Comparison of ENCODE assay signal across 25 cellular contexts in genomic region chr1:211480941-211481545, GRCh38. TPM values are rescaled to one million over a fixed set of nuclear protein-coding genes. Genes with fewer than 3 reads are reported as not detected.
"Had no signal": no experiment of that assay in that cellular context is flagged by ENCODE, and none has a peak within 500 bp of the region (broad histone marks: within the 10 kb centered on the region; RNA-seq: fewer than 3 reads in every experiment).

No MANE protein-coding gene starts in this region.

- H3K4me3 Mint-ChIP-seq: activated CD4-positive, alpha-beta memory T cell treated with anti-CD3 and anti-CD28 coated beads, Interleukin-2, amount 10 ng/mL, durations not matched to agents 7 days and 5 days; activated CD8-positive, alpha-beta memory T cell treated with anti-CD3 and anti-CD28 coated beads, Interleukin-2, amount 10 ng/mL, durations not matched to agents 7 days and 5 days; activated naive CD8-positive, alpha-beta T cell treated with anti-CD3 and anti-CD28 coated beads, Interleukin-2, amount 10 ng/mL, durations not matched to agents 7 days and 5 days; activated T-cell treated with anti-CD3 and anti-CD28 coated beads, Interleukin-2, amount 50 U/mL, for 72 hours; T-cell had no signal

- H3K9me3 ChIP-seq: adrenal gland had no signal

- H3K4me3 ChIP-seq: adrenal gland, SK-N-MC had no signal

- H3K36me3 Mint-ChIP-seq: activated CD8-positive, alpha-beta memory T cell treated with anti-CD3 and anti-CD28 coated beads, Interleukin-2, amount 10 ng/mL, durations not matched to agents 7 days and 5 days; activated naive CD8-positive, alpha-beta T cell treated with anti-CD3 and anti-CD28 coated beads, Interleukin-2, amount 10 ng/mL, durations not matched to agents 7 days and 5 days; T-cell had no signal

- DNase-seq: activated CD4-positive, alpha-beta memory T cell treated with anti-CD3 and anti-CD28 coated beads, Interleukin-2, amount 10 ng/mL, durations not matched to agents 7 days and 5 days; activated CD4-positive, alpha-beta T cell treated with anti-CD3 and anti-CD28 coated beads, Interleukin-2, amount 50 U/mL, for 1 hour; activated CD4-positive, CD25-positive, alpha-beta regulatory T cell; activated CD8-positive, alpha-beta memory T cell treated with anti-CD3 and anti-CD28 coated beads, Interleukin-2, amount 10 ng/mL, durations not matched to agents 7 days and 5 days; activated naive CD4-positive, alpha-beta T cell treated with anti-CD3 and anti-CD28 coated beads, Interleukin-2, amount 50 U/mL, for 16 hours; activated naive CD8-positive, alpha-beta T cell treated with anti-CD3 and anti-CD28 coated beads, Interleukin-2, amount 10 ng/mL, durations not matched to agents 7 days and 5 days; activated T-cell treated with anti-CD3 and anti-CD28 coated beads, Interleukin-2, amount 50 U/mL, for 72 hours; anterior cingulate cortex; caudate nucleus; Karpas-422; NCI-H1048; NCI-H1417; NCI-H1930; NCI-H2171; NCI-H2227 treated with DMSO at 0.1 percent for 48 hours; NCI-H526; NCI-H774; T-cell; T-helper 2 cell; T1000 had no signal

- H3K27ac Mint-ChIP-seq: activated CD4-positive, alpha-beta memory T cell treated with anti-CD3 and anti-CD28 coated beads, Interleukin-2, amount 10 ng/mL, durations not matched to agents 7 days and 5 days; activated CD8-positive, alpha-beta memory T cell treated with anti-CD3 and anti-CD28 coated beads, Interleukin-2, amount 10 ng/mL, durations not matched to agents 7 days and 5 days; activated naive CD8-positive, alpha-beta T cell treated with anti-CD3 and anti-CD28 coated beads, Interleukin-2, amount 10 ng/mL, durations not matched to agents 7 days and 5 days; activated T-cell treated with anti-CD3 and anti-CD28 coated beads, Interleukin-2, amount 50 U/mL, for 72 hours; T-cell had no signal

- H3K9me3 Mint-ChIP-seq: activated CD4-positive, alpha-beta memory T cell treated with anti-CD3 and anti-CD28 coated beads, Interleukin-2, amount 10 ng/mL, durations not matched to agents 7 days and 5 days; activated naive CD8-positive, alpha-beta T cell treated with anti-CD3 and anti-CD28 coated beads, Interleukin-2, amount 10 ng/mL, durations not matched to agents 7 days and 5 days; activated T-cell treated with anti-CD3 and anti-CD28 coated beads, Interleukin-2, amount 50 U/mL, for 72 hours; T-cell had no signal

- H3K36me3 ChIP-seq: adrenal gland had no signal

- ATAC-seq: activated CD8-positive, alpha-beta memory T cell treated with anti-CD3 and anti-CD28 coated beads, Interleukin-2, amount 10 ng/mL, durations not matched to agents 7 days and 5 days; activated T-cell treated with anti-CD3 and anti-CD28 coated beads, Interleukin-2, amount 50 U/mL, for 72 hours; T-cell had no signal

- H3K27ac ChIP-seq: adrenal gland, SK-N-MC had no signal

- H3K27me3 ChIP-seq: adrenal gland had no signal

RNA-seq across cellular contexts. Expression of gene RD3, which starts 10.9 kb away (rescaled TPM):
- total RNA-seq: activated CD4-positive, alpha-beta memory T cell treated with anti-CD3 and anti-CD28 coated beads, Interleukin-2, amount 10 ng/mL, durations not matched to agents 7 days and 5 days; activated CD8-positive, alpha-beta memory T cell treated with anti-CD3 and anti-CD28 coated beads, Interleukin-2, amount 10 ng/mL, durations not matched to agents 7 days and 5 days; activated naive CD8-positive, alpha-beta T cell treated with anti-CD3 and anti-CD28 coated beads, Interleukin-2, amount 10 ng/mL, durations not matched to agents 7 days and 5 days; activated T-cell treated with anti-CD3 and anti-CD28 coated beads, Interleukin-2, amount 50 U/mL, for 72 hours; NCI-H460; OCI-LY7; RPMI7951; T-cell had no signal
